Comparison of ENCODE assay signal across 2 cellular contexts in the genomic region with DNA sequence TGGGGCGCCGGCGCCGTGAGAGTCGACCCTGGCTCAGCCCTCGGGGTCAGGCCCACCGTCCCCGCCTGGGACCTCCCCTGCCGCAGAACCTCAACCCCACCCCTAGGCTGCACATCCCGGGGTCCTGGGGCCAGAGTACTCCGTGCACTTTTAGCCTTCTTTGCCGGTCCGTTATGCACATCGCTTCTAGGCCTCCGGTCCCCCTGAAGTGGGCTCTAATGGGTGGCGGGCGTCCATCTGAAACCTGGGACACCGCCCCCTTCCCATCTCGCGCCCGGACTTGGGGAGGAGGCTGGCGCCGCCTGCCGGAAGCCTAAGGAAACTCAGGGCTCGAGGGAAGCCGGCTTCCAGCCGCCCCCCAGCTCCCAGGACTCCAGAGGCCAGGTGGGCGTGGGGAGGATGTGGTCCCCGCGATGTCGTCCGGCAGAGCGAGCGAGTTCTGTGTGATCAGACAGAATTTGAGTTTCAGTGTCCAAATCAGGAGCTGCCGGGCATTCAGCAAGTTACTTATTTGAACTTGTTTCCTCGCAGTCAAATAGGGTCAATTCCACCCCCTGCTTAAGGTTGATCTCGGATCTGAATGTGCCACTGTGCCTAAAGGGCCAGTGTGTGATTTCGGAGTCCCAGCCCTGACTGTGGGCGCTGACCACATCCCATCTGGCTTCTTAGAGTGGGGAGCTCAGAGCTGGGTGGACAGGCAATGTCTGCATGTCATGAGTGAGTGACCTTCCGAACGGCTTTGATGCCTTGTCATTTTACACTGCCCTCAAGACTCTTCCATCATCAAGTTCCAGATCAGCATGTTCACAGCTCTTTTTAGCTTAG.
TF ChIP-seq lines count a peak whose summit lies in the region.

No MANE protein-coding gene starts in this region.

TF ChIP-seq in GM23338, 12 proteins besides CTCF, POLR2A, EP300 and RAD21:
- TF ChIP-seq EZH2 (IDR thresholded peaks at IDR 0.05; ENCODE audit: low read depth, unreplicated experiment) = peak; percentile 54
- TF ChIP-seq NANOG (IDR thresholded peaks at IDR 0.05; ENCODE audit: borderline replicate concordance) = no peak
- TF ChIP-seq ZNF331 (CRISPR knock-in tag; IDR thresholded peaks at IDR 0.05; ENCODE audit: low read depth) = no peak
TF ChIP-seq in GM23338: peak in this region for 1.

TF ChIP-seq in K562, 482 proteins besides CTCF, POLR2A, EP300 and RAD21:
- TF ChIP-seq NR3C1 (CRISPR knock-in tag; IDR thresholded peaks at IDR 0.05) = 0 out of 2 replicates have a peak, but pooled peaks have one; percentile 18
- peak; percentile 74 for TF ChIP-seq KLF13 (tag; IDR thresholded peaks at IDR 0.05; ENCODE audit: borderline replicate concordance, low read depth)
- peak; percentile 35; the same call in 1 of the 2 replicates for TF ChIP-seq MTA3 (IDR thresholded peaks at IDR 0.05; ENCODE audit: borderline replicate concordance)
- no peak for TF ChIP-seq HNRNPL (IDR thresholded peaks at IDR 0.05; ENCODE audit: low read depth, low read length)
- TF ChIP-seq ZNF764 (CRISPR knock-in tag; IDR thresholded peaks at IDR 0.05; ENCODE audit: low read depth) = 0 out of 2 replicates have a peak, but pooled peaks have one; percentile 0
- TF ChIP-seq PHF8 (IDR thresholded peaks at IDR 0.05; ENCODE audit: borderline replicate concordance, low read length) = peak; percentile 8; the same call in 1 of the 2 replicates
- no peak for TF ChIP-seq CCAR2 (IDR thresholded peaks at IDR 0.05; ENCODE audit: low read depth, low read length)
- no peak for TF ChIP-seq GTF2F1 (IDR thresholded peaks at IDR 0.05; ENCODE audit: low read depth, low read length)
- TF ChIP-seq, protein P1, sequence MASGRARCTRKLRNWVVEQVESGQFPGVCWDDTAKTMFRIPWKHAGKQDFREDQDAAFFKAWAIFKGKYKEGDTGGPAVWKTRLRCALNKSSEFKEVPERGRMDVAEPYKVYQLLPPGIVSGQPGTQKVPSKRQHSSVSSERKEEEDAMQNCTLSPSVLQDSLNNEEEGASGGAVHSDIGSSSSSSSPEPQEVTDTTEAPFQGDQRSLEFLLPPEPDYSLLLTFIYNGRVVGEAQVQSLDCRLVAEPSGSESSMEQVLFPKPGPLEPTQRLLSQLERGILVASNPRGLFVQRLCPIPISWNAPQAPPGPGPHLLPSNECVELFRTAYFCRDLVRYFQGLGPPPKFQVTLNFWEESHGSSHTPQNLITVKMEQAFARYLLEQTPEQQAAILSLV (tag; IDR thresholded peaks at IDR 0.05) = no peak
- no peak for TF ChIP-seq KLF16 (IDR thresholded peaks at IDR 0.05)
- no peak for TF ChIP-seq NFXL1 (CRISPR knock-in tag; IDR thresholded peaks at IDR 0.05)
- TF ChIP-seq, protein P2, sequence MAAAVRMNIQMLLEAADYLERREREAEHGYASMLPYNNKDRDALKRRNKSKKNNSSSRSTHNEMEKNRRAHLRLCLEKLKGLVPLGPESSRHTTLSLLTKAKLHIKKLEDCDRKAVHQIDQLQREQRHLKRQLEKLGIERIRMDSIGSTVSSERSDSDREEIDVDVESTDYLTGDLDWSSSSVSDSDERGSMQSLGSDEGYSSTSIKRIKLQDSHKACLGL (CRISPR knock-in tag; IDR thresholded peaks at IDR 0.05; ENCODE audit: borderline replicate concordance, poor library complexity, severe bottlenecking) = no peak
- TF ChIP-seq, protein P3, sequence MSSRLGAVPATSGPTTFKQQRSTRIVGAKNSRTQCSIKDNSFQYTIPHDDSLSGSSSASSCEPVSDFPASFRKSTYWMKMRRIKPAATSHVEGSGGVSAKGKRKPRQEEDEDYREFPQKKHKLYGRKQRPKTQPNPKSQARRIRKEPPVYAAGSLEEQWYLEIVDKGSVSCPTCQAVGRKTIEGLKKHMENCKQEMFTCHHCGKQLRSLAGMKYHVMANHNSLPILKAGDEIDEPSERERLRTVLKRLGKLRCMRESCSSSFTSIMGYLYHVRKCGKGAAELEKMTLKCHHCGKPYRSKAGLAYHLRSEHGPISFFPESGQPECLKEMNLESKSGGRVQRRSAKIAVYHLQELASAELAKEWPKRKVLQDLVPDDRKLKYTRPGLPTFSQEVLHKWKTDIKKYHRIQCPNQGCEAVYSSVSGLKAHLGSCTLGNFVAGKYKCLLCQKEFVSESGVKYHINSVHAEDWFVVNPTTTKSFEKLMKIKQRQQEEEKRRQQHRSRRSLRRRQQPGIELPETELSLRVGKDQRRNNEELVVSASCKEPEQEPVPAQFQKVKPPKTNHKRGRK (tag; IDR thresholded peaks at IDR 0.05) = no peak
- TF ChIP-seq JUN (IDR thresholded peaks at IDR 0.05; ENCODE audit: borderline replicate concordance, low read depth, low read length) = no peak
- TF ChIP-seq JUN (CRISPR knock-in tag; IDR thresholded peaks at IDR 0.05; ENCODE audit: borderline replicate concordance) = no peak
- peak; percentile 30; the same call in 1 of the 2 replicates for TF ChIP-seq SP1 (CRISPR knock-in tag; IDR thresholded peaks at IDR 0.05)
- TF ChIP-seq SMARCC2 (IDR thresholded peaks at IDR 0.05; ENCODE audit: low read depth) = no peak
- TF ChIP-seq, protein P4, sequence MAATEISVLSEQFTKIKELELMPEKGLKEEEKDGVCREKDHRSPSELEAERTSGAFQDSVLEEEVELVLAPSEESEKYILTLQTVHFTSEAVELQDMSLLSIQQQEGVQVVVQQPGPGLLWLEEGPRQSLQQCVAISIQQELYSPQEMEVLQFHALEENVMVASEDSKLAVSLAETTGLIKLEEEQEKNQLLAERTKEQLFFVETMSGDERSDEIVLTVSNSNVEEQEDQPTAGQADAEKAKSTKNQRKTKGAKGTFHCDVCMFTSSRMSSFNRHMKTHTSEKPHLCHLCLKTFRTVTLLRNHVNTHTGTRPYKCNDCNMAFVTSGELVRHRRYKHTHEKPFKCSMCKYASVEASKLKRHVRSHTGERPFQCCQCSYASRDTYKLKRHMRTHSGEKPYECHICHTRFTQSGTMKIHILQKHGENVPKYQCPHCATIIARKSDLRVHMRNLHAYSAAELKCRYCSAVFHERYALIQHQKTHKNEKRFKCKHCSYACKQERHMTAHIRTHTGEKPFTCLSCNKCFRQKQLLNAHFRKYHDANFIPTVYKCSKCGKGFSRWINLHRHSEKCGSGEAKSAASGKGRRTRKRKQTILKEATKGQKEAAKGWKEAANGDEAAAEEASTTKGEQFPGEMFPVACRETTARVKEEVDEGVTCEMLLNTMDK (IDR thresholded peaks at IDR 0.05; ENCODE audit: borderline replicate concordance, insufficient read depth, low read depth, low read length, poor library complexity, severe bottlenecking) = peak; percentile 17
- no peak for TF ChIP-seq RBM34 (IDR thresholded peaks at IDR 0.05; ENCODE audit: borderline replicate concordance, insufficient read depth, low read length)
- TF ChIP-seq, protein P5, sequence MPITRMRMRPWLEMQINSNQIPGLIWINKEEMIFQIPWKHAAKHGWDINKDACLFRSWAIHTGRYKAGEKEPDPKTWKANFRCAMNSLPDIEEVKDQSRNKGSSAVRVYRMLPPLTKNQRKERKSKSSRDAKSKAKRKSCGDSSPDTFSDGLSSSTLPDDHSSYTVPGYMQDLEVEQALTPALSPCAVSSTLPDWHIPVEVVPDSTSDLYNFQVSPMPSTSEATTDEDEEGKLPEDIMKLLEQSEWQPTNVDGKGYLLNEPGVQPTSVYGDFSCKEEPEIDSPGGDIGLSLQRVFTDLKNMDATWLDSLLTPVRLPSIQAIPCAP (CRISPR knock-in tag; IDR thresholded peaks at IDR 0.05; ENCODE audit: borderline replicate concordance) = no peak
- TF ChIP-seq ZBTB7A (IDR thresholded peaks at IDR 0.05; ENCODE audit: borderline replicate concordance, control insufficient read depth, low read depth, low read length) = peak; percentile 30; the same call in 1 of the 2 replicates
- no peak for TF ChIP-seq SIRT6 (IDR thresholded peaks at IDR 0.05; ENCODE audit: low read depth, low read length)
- TF ChIP-seq FOS (IDR thresholded peaks at IDR 0.05; ENCODE audit: extremely low read depth, insufficient read length) = no peak
- TF ChIP-seq MAZ (CRISPR knock-in tag; conservative IDR thresholded peaks at IDR 0.05 in 1 of 2, IDR thresholded peaks at IDR 0.05 in 1 of 2) = 0 out of 4 replicates have a peak, but pooled peaks of 1 of the 2 experiments have one; percentile 26
- TF ChIP-seq SMC3 (conservative IDR thresholded peaks at IDR 0.05; ENCODE audit: insufficient read depth, low read depth, low read length) = 0 out of 2 replicates have a peak, but pooled peaks have one; percentile 23
- TF ChIP-seq SUPT5H (IDR thresholded peaks at IDR 0.05) = no peak
